ENCODE assay signal across 24 cellular contexts in genomic region chr18:23300211-23300887, GRCh38.
DNase-seq lines count a peak whose midpoint lies in the region; FAIRE-seq and TF ChIP-seq lines count a peak whose summit lies in the region.
"Had no signal": no experiment of that assay in that cellular context is flagged by ENCODE, and none has a peak within 500 bp of the region (broad histone marks: within the 10 kb centered on the region; RNA-seq: fewer than 3 reads in every experiment).

No MANE protein-coding gene starts in this region.

- no peaks in the 10 kb centered on the region for H3K27me3 ChIP-seq in Peyer's patch
- H3K27me3 ChIP-seq: gastrocnemius medialis, tibial artery had no signal

- DNase-seq in D721Med (ENCODE audit: insufficient read length, low spot score) (no peak), NCI-H2227 treated with DMSO at 0.1 percent for 48 hours (lab: John Stamatoyannopoulos, UW) (peak; percentile 16), choroid plexus epithelial cell (ENCODE audit: low read depth) (peak; percentile 38), Peyer's patch (no peak), NCI-H1417 treated with DMSO at 0.1 percent for 48 hours (lab: John Stamatoyannopoulos, UW) (no peak), SKM-1 treated with dmso at 0.1 percent for 144 hours (lab: John Stamatoyannopoulos, UW; ENCODE audit: unreplicated experiment) (no peak)
- DNase-seq in stimulated activated CD4-positive, alpha-beta T cell treated with anti-CD3 and anti-CD28 coated beads, Interleukin-2, amount 100 ng/mL, for 24 hours, result no peak
- DNase-seq: activated CD4-positive, alpha-beta T cell treated with anti-CD3 and anti-CD28 coated beads for 4 hours; activated naive CD8-positive, alpha-beta T cell treated with anti-CD3 and anti-CD28 coated beads for 36 hours; dermis blood vessel endothelial cell; gastrocnemius medialis; GDM1; mesendoderm; natural killer cell; NCI-H2029; NCI-H510A treated with DMSO at 0.1 percent for 48 hours; SHP77; stimulated activated naive CD4-positive, alpha-beta T cell; T-cell; tibial artery had no signal

- H3K27ac ChIP-seq in Peyer's patch, result no peak overlapping the region
- H3K27ac ChIP-seq: C4-2B, gastrocnemius medialis, parathyroid adenoma had no signal

- no peak overlapping the region for H3K4me3 Mint-ChIP-seq in nephron
- H3K4me3 Mint-ChIP-seq: activated naive CD8-positive, alpha-beta T cell treated with anti-CD3 and anti-CD28 coated beads for 36 hours; activated T-helper 17 cell treated with anti-CD3 and anti-CD28 coated beads, Interleukin-2, amount 50 U/mL, for 72 hours; natural killer cell; T-cell had no signal

- H3K9me3 ChIP-seq in Peyer's patch, result no peaks in the 10 kb centered on the region
- H3K9me3 ChIP-seq: gastrocnemius medialis, tibial artery had no signal

- H3K4me3 ChIP-seq in choroid plexus epithelial cell (ENCODE audit: low read depth, low read length) (no peak overlapping the region), Peyer's patch (no peak overlapping the region)
- H3K4me3 ChIP-seq: gastrocnemius medialis, tibial artery had no signal

- TF ChIP-seq CTCF in D721Med (IDR thresholded peaks at IDR 0.05; ENCODE audit: insufficient read depth, missing control alignments), result no peak
- no peak for TF ChIP-seq CTCF in choroid plexus epithelial cell (conservative IDR thresholded peaks at IDR 0.05; ENCODE audit: low read depth, low read length)
- TF ChIP-seq CTCF in nephron (IDR thresholded peaks at IDR 0.05; ENCODE audit: unreplicated experiment in 3 of 3), result no peak
- TF ChIP-seq CTCF in Peyer's patch (IDR thresholded peaks at IDR 0.05), result no peak

- no peaks in the 10 kb centered on the region for H3K27me3 Mint-ChIP-seq in nephron (ENCODE audit: low read depth)
- H3K27me3 Mint-ChIP-seq: activated naive CD8-positive, alpha-beta T cell treated with anti-CD3 and anti-CD28 coated beads for 36 hours; activated T-helper 17 cell treated with anti-CD3 and anti-CD28 coated beads, Interleukin-2, amount 50 U/mL, for 72 hours; T-cell had no signal

- H3K36me3 Mint-ChIP-seq in nephron (ENCODE audit: low read depth), result peaks cover 16% of the 10 kb centered on the region
- H3K36me3 Mint-ChIP-seq: activated naive CD8-positive, alpha-beta T cell treated with anti-CD3 and anti-CD28 coated beads for 36 hours; natural killer cell had no signal

- H3K9me3 Mint-ChIP-seq in nephron, result no peaks in the 10 kb centered on the region
- H3K9me3 Mint-ChIP-seq: activated naive CD8-positive, alpha-beta T cell treated with anti-CD3 and anti-CD28 coated beads for 36 hours; activated T-helper 17 cell treated with anti-CD3 and anti-CD28 coated beads, Interleukin-2, amount 50 U/mL, for 72 hours; natural killer cell; T-cell had no signal

- peak overlapping the region; percentile 28 to 55 (median 31) for H3K27ac Mint-ChIP-seq in nephron
- H3K27ac Mint-ChIP-seq: activated naive CD8-positive, alpha-beta T cell treated with anti-CD3 and anti-CD28 coated beads for 36 hours; activated T-helper 17 cell treated with anti-CD3 and anti-CD28 coated beads, Interleukin-2, amount 50 U/mL, for 72 hours; natural killer cell; T-cell had no signal

- peak; percentile 92 for FAIRE-seq in D721Med (lab: Jason Lieb, UNC)

- H3K4me1 ChIP-seq in Peyer's patch, result no peaks in the 10 kb centered on the region
- H3K4me1 ChIP-seq: gastrocnemius medialis, parathyroid adenoma had no signal

- TF ChIP-seq POLR2A in Peyer's patch (IDR thresholded peaks at IDR 0.05), result no peak

- peaks cover 44% of the 10 kb centered on the region for H3K4me1 Mint-ChIP-seq in nephron
- H3K4me1 Mint-ChIP-seq: activated naive CD8-positive, alpha-beta T cell treated with anti-CD3 and anti-CD28 coated beads for 36 hours; activated T-helper 17 cell treated with anti-CD3 and anti-CD28 coated beads, Interleukin-2, amount 50 U/mL, for 72 hours; T-cell had no signal

- no peaks in the 10 kb centered on the region for H3K36me3 ChIP-seq in Peyer's patch
- H3K36me3 ChIP-seq: gastrocnemius medialis had no signal

Comparison
In these comparisons a context has a peak if more than half of its experiments do, and no peak if none do; other contexts are left out.
1. DNase-seq: peak in NCI-H2227 treated with DMSO at 0.1 percent for 48 hours (single experiment) and choroid plexus epithelial cell (single experiment); none in D721Med (single experiment), Peyer's patch (0 of 3), NCI-H1417 treated with DMSO at 0.1 percent for 48 hours (single experiment), SKM-1 treated with dmso at 0.1 percent for 144 hours (single experiment) and stimulated activated CD4-positive, alpha-beta T cell treated with anti-CD3 and anti-CD28 coated beads, Interleukin-2, amount 100 ng/mL, for 24 hours (0 of 2).